ENCODE assay signal across 26 cellular contexts in the genomic region with DNA sequence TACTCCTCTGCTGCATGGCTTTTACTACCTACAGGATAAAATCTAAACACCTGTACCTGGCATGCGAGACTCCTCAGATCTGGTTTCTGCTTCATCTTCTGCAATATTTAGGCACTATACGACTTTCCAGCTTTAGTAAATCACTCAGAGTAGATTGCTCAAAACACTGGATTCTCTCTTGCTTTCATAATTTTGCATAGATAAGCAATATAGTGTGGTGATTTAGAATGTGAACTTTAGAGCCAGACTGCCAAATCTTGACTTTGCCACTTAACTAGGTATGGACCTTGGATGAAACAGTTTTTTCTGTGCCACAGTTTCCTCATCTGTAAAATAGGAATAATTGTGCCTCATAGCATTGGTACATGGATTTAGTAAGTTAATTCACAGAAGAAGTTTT.
"Had no signal": no experiment of that assay in that cellular context is flagged by ENCODE, and none has a peak within 500 bp of the region (broad histone marks: within the 10 kb centered on the region; RNA-seq: fewer than 3 reads in every experiment).

No MANE protein-coding gene starts in this region.

- H3K27me3 ChIP-seq: colonic mucosa, esophagus squamous epithelium, gastrocnemius medialis, heart right ventricle, left lung had no signal

- FAIRE-seq: endometrium, islet of Langerhans, keratinocyte had no signal

- H3K36me3 ChIP-seq: colonic mucosa, esophagus squamous epithelium, gastrocnemius medialis, left lung, lower lobe of right lung had no signal

- DNase-seq: colonic mucosa; cortex of kidney; effector CD8-positive, alpha-beta T cell; effector memory CD8-positive, alpha-beta T cell; endodermal cell; erythroblast; esophagus squamous epithelium; foreskin fibroblast; foreskin melanocyte; gastrocnemius medialis; glutamatergic neuron; head of caudate nucleus; heart right ventricle; hippocampal formation; left cardiac atrium; left lung; left ventricle myocardium superior; lower lobe of right lung; mesenchymal stem cell; mucosa of descending colon; naive B cell had no signal

- H3K27ac ChIP-seq: colonic mucosa, epithelial cell of prostate, esophagus squamous epithelium, gastrocnemius medialis, heart right ventricle, left lung, lower lobe of right lung had no signal

- H3K9me3 ChIP-seq: colonic mucosa, esophagus squamous epithelium, gastrocnemius medialis, heart right ventricle, left lung, lower lobe of right lung, mucosa of descending colon had no signal

- H3K4me1 ChIP-seq: colonic mucosa had no signal

- ATAC-seq: effector memory CD8-positive, alpha-beta T cell; esophagus mucosa; gastrocnemius medialis; heart right ventricle; left cardiac atrium; left lung; left ventricle myocardium superior; lower lobe of right lung; mucosa of descending colon had no signal

- H3K4me3 ChIP-seq: colonic mucosa, esophagus squamous epithelium, gastrocnemius medialis, heart right ventricle, left lung, lower lobe of right lung, mucosa of descending colon had no signal
